1 cellular context compared by ENCODE assay signal in genomic region chr6:37818536-37819176, GRCh38.
A peak's percentile ranks its signal among the peaks of the same experiment; 100 is the strongest.
TF ChIP-seq lines count a peak whose summit lies in the region.

No MANE protein-coding gene starts in this region.

TF ChIP-seq in WTC11, 78 proteins besides CTCF, POLR2A, EP300 and RAD21 (continued from another document):
- TF ChIP-seq ZMAT4 (CRISPR knock-in tag; IDR thresholded peaks at IDR 0.05) = no peak
- no peak for TF ChIP-seq TEAD4 (CRISPR knock-in tag; IDR thresholded peaks at IDR 0.05)
- no peak for TF ChIP-seq GTF2I (CRISPR knock-in tag; conservative IDR thresholded peaks at IDR 0.05)
- 0 out of 2 replicates have a peak, but pooled peaks have one; percentile 32 for TF ChIP-seq KAT7 (CRISPR knock-in tag; IDR thresholded peaks at IDR 0.05; ENCODE audit: borderline replicate concordance)
- no peak for TF ChIP-seq NR2C2 (CRISPR knock-in tag; IDR thresholded peaks at IDR 0.05)
TF ChIP-seq in WTC11: peak in this region for 6.
